In the genomic region with DNA sequence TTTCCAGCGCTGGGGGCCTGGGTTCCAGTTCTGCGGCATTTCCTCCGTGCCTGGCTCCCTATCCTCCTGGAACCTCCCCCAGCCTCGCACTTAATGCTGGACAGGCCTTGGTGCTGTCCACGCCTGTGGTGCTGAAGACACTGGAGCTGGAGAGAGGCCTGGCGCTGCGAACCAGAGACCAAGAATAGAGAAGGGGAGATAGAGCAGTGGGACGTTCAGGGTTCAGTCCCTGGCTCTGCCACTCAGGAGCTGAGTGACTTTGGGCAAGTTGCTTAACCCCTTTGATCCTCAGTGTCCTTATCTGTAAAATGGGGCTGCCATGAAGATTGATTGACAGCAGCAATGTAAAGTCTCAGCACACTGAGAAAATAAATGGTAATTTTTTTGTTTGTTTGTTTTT, we compare ENCODE assay signal across 1 cellular context.
A peak's percentile ranks its signal among the peaks of the same experiment; 100 is the strongest.
TF ChIP-seq lines count a peak whose summit lies in the region.

No MANE protein-coding gene starts in this region.

TF ChIP-seq in HepG2, 621 proteins besides CTCF, POLR2A, EP300 and RAD21 (continued from another document and continues in another):
- TF ChIP-seq, protein P1, sequence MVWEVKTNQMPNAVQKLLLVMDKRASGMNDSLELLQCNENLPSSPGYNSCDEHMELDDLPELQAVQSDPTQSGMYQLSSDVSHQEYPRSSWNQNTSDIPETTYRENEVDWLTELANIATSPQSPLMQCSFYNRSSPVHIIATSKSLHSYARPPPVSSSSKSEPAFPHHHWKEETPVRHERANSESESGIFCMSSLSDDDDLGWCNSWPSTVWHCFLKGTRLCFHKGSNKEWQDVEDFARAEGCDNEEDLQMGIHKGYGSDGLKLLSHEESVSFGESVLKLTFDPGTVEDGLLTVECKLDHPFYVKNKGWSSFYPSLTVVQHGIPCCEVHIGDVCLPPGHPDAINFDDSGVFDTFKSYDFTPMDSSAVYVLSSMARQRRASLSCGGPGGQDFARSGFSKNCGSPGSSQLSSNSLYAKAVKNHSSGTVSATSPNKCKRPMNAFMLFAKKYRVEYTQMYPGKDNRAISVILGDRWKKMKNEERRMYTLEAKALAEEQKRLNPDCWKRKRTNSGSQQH (CRISPR knock-in tag; IDR thresholded peaks at IDR 0.05; ENCODE audit: low read depth), result peak; percentile 99
- TF ChIP-seq, protein P2, sequence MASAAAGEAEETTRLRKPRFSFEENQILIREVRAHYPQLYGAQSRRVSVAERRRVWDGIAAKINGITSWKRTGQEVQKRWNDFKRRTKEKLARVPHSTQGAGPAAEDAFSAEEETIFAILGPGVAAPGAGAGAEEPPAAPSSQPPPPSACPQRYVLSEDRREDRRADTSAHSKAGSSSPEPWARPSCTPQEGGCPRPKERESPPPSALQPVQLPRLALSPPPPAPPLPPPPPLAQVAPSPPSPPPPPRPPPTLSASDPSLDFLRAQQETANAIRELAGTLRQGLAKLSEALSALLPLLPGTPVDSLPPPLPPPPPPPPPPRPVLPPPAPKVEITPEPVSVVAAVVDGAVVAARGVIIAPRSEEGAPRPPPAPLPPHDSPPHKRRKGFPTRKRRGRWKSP (CRISPR knock-in tag; IDR thresholded peaks at IDR 0.05), result no peak
- TF ChIP-seq JUND (CRISPR knock-in tag; IDR thresholded peaks at IDR 0.05) (peak; percentile 47; the same call in 1 of the 2 replicates), KLF16 (CRISPR knock-in tag; IDR thresholded peaks at IDR 0.05) (peak in 1 of 2 experiments; percentile 96; a peak in 2 of 4 replicates), U2AF1 (optimal IDR thresholded peaks at IDR 0.05; ENCODE audit: low read depth, low read length) (no peak), FIP1L1 (IDR thresholded peaks at IDR 0.05; ENCODE audit: borderline replicate concordance, insufficient read depth, low read depth, low read length) (no peak), RCOR2 (CRISPR knock-in tag; IDR thresholded peaks at IDR 0.05) (no peak), SIN3B (IDR thresholded peaks at IDR 0.05; ENCODE audit: low read length) (no peak), KDM5B (CRISPR knock-in tag; IDR thresholded peaks at IDR 0.05; ENCODE audit: borderline replicate concordance) (peak; percentile 80; the same call in 1 of the 2 replicates), HOXA9 (CRISPR knock-in tag; IDR thresholded peaks at IDR 0.05; ENCODE audit: borderline replicate concordance) (peak; percentile 96), PHB2 (IDR thresholded peaks at IDR 0.05; ENCODE audit: partially characterized antibody) (no peak), JUNB (CRISPR knock-in tag; IDR thresholded peaks at IDR 0.05; ENCODE audit: borderline replicate concordance) (peak; percentile 66; the same call in 1 of the 2 replicates), ZSCAN30 (CRISPR knock-in tag; IDR thresholded peaks at IDR 0.05) (no peak), HNRNPLL (IDR thresholded peaks at IDR 0.05; ENCODE audit: low read depth, low read length, poor library complexity, severe bottlenecking) (no peak), ZNF563 (CRISPR knock-in tag; IDR thresholded peaks at IDR 0.05) (peak; percentile 73; the same call in 1 of the 2 replicates), ZNF644 (CRISPR knock-in tag; IDR thresholded peaks at IDR 0.05; ENCODE audit: low read depth) (peak; percentile 89), ZNF567 (CRISPR knock-in tag; IDR thresholded peaks at IDR 0.05; ENCODE audit: borderline replicate concordance) (no peak), ZFP1 (CRISPR knock-in tag; IDR thresholded peaks at IDR 0.05) (peak; percentile 83; the same call in 1 of the 2 replicates), SP4 (CRISPR knock-in tag; IDR thresholded peaks at IDR 0.05) (peak; percentile 71), HDAC2 (CRISPR knock-in tag; IDR thresholded peaks at IDR 0.05) (peak; percentile 93), FLYWCH1 (CRISPR knock-in tag; IDR thresholded peaks at IDR 0.05) (peak; percentile 94), CHD4 (IDR thresholded peaks at IDR 0.05; ENCODE audit: borderline replicate concordance, low read length) (no peak), ZNF20 (CRISPR knock-in tag; IDR thresholded peaks at IDR 0.05) (no peak), CBFB (CRISPR knock-in tag; IDR thresholded peaks at IDR 0.05) (peak; percentile 76), KDM6A (CRISPR knock-in tag; IDR thresholded peaks at IDR 0.05; ENCODE audit: low read depth) (no peak), MIER2 (CRISPR knock-in tag; IDR thresholded peaks at IDR 0.05) (peak; percentile 100), ZNF367 (CRISPR knock-in tag; IDR thresholded peaks at IDR 0.05; ENCODE audit: borderline replicate concordance) (no peak; the same call in 1 of the 2 replicates), TRIM24 (CRISPR knock-in tag; IDR thresholded peaks at IDR 0.05) (no peak), FOSL2 (CRISPR knock-in tag; IDR thresholded peaks at IDR 0.05) (peak; percentile 74), ATF7-NPFF (CRISPR knock-in tag; IDR thresholded peaks at IDR 0.05; ENCODE audit: low read depth) (peak; percentile 76; the same call in 1 of the 2 replicates), ZNF234 (CRISPR knock-in tag; conservative IDR thresholded peaks at IDR 0.05) (no peak), YY1 (IDR thresholded peaks at IDR 0.05; ENCODE audit: insufficient read depth, insufficient replicate concordance, low read depth, low read length) (no peak), ZNF354B (CRISPR knock-in tag; IDR thresholded peaks at IDR 0.05) (no peak), POGZ (CRISPR knock-in tag; IDR thresholded peaks at IDR 0.05) (no peak), CBX5 (CRISPR knock-in tag; IDR thresholded peaks at IDR 0.05; ENCODE audit: borderline replicate concordance) (peak; percentile 87), KAT8 (CRISPR knock-in tag; IDR thresholded peaks at IDR 0.05) (peak; percentile 81), TCF7 (IDR thresholded peaks at IDR 0.05; ENCODE audit: low read depth) (no peak)
- TF ChIP-seq, protein P3, sequence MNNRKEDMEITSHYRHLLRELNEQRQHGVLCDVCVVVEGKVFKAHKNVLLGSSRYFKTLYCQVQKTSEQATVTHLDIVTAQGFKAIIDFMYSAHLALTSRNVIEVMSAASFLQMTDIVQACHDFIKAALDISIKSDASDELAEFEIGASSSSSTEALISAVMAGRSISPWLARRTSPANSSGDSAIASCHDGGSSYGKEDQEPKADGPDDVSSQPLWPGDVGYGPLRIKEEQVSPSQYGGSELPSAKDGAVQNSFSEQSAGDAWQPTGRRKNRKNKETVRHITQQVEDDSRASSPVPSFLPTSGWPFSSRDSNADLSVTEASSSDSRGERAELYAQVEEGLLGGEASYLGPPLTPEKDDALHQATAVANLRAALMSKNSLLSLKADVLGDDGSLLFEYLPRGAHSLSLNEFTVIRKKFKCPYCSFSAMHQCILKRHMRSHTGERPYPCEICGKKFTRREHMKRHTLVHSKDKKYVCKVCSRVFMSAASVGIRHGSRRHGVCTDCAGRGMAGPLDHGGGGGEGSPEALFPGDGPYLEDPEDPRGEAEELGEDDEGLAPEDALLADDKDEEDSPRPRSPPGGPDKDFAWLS (CRISPR knock-in tag; IDR thresholded peaks at IDR 0.05; ENCODE audit: borderline replicate concordance), result no peak
- TF ChIP-seq, protein P4, sequence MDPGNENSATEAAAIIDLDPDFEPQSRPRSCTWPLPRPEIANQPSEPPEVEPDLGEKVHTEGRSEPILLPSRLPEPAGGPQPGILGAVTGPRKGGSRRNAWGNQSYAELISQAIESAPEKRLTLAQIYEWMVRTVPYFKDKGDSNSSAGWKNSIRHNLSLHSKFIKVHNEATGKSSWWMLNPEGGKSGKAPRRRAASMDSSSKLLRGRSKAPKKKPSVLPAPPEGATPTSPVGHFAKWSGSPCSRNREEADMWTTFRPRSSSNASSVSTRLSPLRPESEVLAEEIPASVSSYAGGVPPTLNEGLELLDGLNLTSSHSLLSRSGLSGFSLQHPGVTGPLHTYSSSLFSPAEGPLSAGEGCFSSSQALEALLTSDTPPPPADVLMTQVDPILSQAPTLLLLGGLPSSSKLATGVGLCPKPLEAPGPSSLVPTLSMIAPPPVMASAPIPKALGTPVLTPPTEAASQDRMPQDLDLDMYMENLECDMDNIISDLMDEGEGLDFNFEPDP (CRISPR knock-in tag; conservative IDR thresholded peaks at IDR 0.05), result no peak
- TF ChIP-seq, protein P5, sequence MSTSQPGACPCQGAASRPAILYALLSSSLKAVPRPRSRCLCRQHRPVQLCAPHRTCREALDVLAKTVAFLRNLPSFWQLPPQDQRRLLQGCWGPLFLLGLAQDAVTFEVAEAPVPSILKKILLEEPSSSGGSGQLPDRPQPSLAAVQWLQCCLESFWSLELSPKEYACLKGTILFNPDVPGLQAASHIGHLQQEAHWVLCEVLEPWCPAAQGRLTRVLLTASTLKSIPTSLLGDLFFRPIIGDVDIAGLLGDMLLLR (CRISPR knock-in tag; IDR thresholded peaks at IDR 0.05), result no peak
- TF ChIP-seq, protein P6, sequence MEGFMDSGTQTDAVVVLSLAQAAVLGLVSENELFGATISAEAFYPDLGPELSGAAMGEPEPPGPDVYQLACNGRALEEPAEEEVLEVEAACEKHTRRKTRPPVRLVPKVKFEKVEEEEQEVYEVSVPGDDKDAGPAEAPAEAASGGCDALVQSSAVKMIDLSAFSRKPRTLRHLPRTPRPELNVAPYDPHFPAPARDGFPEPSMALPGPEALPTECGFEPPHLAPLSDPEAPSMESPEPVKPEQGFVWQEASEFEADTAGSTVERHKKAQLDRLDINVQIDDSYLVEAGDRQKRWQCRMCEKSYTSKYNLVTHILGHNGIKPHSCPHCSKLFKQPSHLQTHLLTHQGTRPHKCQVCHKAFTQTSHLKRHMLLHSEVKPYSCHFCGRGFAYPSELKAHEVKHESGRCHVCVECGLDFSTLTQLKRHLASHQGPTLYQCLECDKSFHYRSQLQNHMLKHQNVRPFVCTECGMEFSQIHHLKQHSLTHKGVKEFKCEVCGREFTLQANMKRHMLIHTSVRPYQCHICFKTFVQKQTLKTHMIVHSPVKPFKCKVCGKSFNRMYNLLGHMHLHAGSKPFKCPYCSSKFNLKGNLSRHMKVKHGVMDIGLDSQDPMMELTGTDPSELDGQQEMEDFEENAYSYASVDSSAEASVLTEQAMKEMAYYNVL (CRISPR knock-in tag; IDR thresholded peaks at IDR 0.05; ENCODE audit: borderline replicate concordance), result no peak
- TF ChIP-seq, protein P7, sequence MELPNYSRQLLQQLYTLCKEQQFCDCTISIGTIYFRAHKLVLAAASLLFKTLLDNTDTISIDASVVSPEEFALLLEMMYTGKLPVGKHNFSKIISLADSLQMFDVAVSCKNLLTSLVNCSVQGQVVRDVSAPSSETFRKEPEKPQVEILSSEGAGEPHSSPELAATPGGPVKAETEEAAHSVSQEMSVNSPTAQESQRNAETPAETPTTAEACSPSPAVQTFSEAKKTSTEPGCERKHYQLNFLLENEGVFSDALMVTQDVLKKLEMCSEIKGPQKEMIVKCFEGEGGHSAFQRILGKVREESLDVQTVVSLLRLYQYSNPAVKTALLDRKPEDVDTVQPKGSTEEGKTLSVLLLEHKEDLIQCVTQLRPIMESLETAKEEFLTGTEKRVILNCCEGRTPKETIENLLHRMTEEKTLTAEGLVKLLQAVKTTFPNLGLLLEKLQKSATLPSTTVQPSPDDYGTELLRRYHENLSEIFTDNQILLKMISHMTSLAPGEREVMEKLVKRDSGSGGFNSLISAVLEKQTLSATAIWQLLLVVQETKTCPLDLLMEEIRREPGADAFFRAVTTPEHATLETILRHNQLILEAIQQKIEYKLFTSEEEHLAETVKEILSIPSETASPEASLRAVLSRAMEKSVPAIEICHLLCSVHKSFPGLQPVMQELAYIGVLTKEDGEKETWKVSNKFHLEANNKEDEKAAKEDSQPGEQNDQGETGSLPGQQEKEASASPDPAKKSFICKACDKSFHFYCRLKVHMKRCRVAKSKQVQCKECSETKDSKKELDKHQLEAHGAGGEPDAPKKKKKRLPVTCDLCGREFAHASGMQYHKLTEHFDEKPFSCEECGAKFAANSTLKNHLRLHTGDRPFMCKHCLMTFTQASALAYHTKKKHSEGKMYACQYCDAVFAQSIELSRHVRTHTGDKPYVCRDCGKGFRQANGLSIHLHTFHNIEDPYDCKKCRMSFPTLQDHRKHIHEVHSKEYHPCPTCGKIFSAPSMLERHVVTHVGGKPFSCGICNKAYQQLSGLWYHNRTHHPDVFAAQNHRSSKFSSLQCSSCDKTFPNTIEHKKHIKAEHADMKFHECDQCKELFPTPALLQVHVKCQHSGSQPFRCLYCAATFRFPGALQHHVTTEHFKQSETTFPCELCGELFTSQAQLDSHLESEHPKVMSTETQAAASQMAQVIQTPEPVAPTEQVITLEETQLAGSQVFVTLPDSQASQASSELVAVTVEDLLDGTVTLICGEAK (IDR thresholded peaks at IDR 0.05), result no peak
- TF ChIP-seq, protein P7 (CRISPR knock-in tag; IDR thresholded peaks at IDR 0.05), result peak; percentile 84
- TF ChIP-seq, protein P8, sequence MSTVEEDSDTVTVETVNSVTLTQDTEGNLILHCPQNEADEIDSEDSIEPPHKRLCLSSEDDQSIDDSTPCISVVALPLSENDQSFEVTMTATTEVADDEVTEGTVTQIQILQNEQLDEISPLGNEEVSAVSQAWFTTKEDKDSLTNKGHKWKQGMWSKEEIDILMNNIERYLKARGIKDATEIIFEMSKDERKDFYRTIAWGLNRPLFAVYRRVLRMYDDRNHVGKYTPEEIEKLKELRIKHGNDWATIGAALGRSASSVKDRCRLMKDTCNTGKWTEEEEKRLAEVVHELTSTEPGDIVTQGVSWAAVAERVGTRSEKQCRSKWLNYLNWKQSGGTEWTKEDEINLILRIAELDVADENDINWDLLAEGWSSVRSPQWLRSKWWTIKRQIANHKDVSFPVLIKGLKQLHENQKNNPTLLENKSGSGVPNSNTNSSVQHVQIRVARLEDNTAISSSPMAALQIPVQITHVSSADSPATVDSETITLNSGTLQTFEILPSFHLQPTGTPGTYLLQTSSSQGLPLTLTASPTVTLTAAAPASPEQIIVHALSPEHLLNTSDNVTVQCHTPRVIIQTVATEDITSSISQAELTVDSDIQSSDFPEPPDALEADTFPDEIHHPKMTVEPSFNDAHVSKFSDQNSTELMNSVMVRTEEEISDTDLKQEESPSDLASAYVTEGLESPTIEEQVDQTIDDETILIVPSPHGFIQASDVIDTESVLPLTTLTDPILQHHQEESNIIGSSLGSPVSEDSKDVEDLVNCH (CRISPR knock-in tag; IDR thresholded peaks at IDR 0.05), result no peak
